ENCODE assay signal across 8 cellular contexts in the genomic region with DNA sequence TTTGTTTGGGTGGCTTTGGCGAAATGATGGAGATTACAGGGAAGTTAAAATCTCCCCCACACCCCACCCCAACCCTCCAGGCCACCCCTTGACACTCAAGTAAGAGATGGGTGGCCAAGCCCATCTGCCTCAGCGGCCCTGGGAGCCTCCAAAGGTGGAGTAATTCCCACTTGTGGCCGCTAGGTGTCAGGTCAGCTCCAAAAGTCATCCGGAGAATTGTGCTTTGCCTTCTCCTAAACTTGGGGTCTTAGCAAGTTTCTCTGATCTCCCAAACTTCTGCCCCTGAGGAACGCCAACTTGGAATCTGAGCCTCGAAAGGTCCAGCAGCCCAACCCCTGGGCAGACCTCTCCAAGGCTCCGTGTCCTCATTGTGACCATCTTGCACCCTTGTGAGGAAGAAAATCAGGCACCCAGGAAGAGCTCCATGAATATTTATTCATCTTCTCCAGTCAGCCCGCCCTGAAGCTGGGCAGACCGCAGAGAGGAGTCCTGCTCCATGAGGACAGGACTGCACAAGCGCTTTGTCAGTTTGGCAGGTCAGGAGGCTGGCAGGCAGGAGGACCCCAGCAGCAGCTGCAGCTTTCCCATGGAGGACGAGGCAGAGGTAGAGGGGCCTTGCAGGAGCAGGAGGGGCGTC. TPM values are rescaled to one million over a fixed set of nuclear protein-coding genes. Genes with fewer than 3 reads are reported as not detected.
A peak's percentile ranks its signal among the peaks of the same experiment; 100 is the strongest.
DNase-seq lines count a peak whose midpoint lies in the region; ATAC-seq lines count a peak whose summit lies in the region.

No MANE protein-coding gene starts in this region.

- DNase-seq in EH (ENCODE audit: low read depth) = peak; percentile 58
- peak; percentile 58 for DNase-seq in KBM-7
- DNase-seq in T-cell = peak; percentile 25 to 75 (median 59)
- peak in 41 of 56 donors; percentile 11 to 83 (median 30) for DNase-seq in amygdala (lab: John Stamatoyannopoulos, UW)
- DNase-seq in hypothalamus (lab: John Stamatoyannopoulos, UW) = peak in 39 of 51 donors; percentile 7 to 75 (median 37)
- DNase-seq in stimulated activated CD4-positive, alpha-beta T cell treated with anti-CD3 and anti-CD28 coated beads, Interleukin-12 subunit alpha, Interleukin-12 subunit beta, amount 100 ng/mL, for 48 hours (ENCODE audit: low read depth in 2 of 3, low spot score in 1 of 3) = peak; percentile 33 to 63 (median 57)

- peaks cover 4 to 9% (median 8%) of the 10 kb centered on the region in 3 donors for H3K4me1 Mint-ChIP-seq in T-cell

- ATAC-seq in T-cell (replicated peaks in 1 of 4) (peak; percentile 67 to 77 (median 75)), GM21717 (IDR thresholded peaks at IDR 0.05; ENCODE audit: unreplicated experiment) (no peak), HG02970 (IDR thresholded peaks at IDR 0.05; ENCODE audit: low FRiP score, unreplicated experiment) (no peak)

- no peak overlapping the region for H3K4me3 Mint-ChIP-seq in T-cell

- no peak overlapping the region for H3K27ac Mint-ChIP-seq in T-cell

- H3K27me3 Mint-ChIP-seq in T-cell = peaks cover 0 to 7% of the 10 kb centered on the region in 2 donors

- no peaks in the 10 kb centered on the region for H3K9me3 Mint-ChIP-seq in T-cell

- POLR2A ChIA-PET in T-cell (lab: Charles Lee) = interaction anchor here in 1 of 2 donors (0.7 kb wide), 1 partner anchor 13 kb away, joined by 3 read pairs; no protein-coding TSS in a partner anchor

- no peaks in the 10 kb centered on the region for H3K36me3 Mint-ChIP-seq in T-cell

- in situ Hi-C loops in KBM-7 (cut with MboI; ENCODE audit: low pct_unique_long_range_greater_than_20kb, low sequenced_read_pairs) = loop anchor here (10.0 kb wide), 1 partner anchor 192 kb away; no protein-coding TSS in a partner anchor

- CTCF ChIA-PET in T-cell (lab: Charles Lee) = interaction anchor here (0.5 to 7.4 kb wide), 21 partner anchors 36 to 443 kb away, joined by 3 to 99 read pairs (median 3); partner anchors contain the start of gene CIPC (in 1 of the 2)

RNA-seq across cellular contexts. Expression of gene LRRC74A, which starts 46.7 kb away (rescaled TPM):
- total RNA-seq in T-cell = not detected

Comparison
In these comparisons a context has a peak if more than half of its experiments do, and no peak if none do; other contexts are left out.
1. ATAC-seq: peak in T-cell (4 of 4); none in GM21717 (single experiment) and HG02970 (single experiment).
2. Peak in every context shown above with its lines, with median percentiles within 50 percentile points of each other: DNase-seq.